In genomic region chr11:103733889-103734288, GRCh38 we compare ENCODE assay signal across 24 cellular contexts.
"Had no signal": no experiment of that assay in that cellular context is flagged by ENCODE, and none has a peak within 500 bp of the region (broad histone marks: within the 10 kb centered on the region; RNA-seq: fewer than 3 reads in every experiment).

No MANE protein-coding gene starts in this region.

- H3K9me3 Mint-ChIP-seq: dendritic cell treated with granulocyte-macrophage colony-stimulating factor and Interleukin-4, amounts not matched to agents 40 ng/mL and 50 ng/mL, for 4 days; effector memory CD8-positive, alpha-beta T cell; endodermal cell had no signal

- H3K4me3 Mint-ChIP-seq: dendritic cell treated with granulocyte-macrophage colony-stimulating factor and Interleukin-4, amounts not matched to agents 40 ng/mL and 50 ng/mL, for 4 days; effector memory CD8-positive, alpha-beta T cell; endodermal cell had no signal

- DNase-seq: colonic mucosa; cortex of kidney; dermis blood vessel endothelial cell; effector CD4-positive, alpha-beta T cell; effector CD8-positive, alpha-beta T cell; effector memory CD4-positive, alpha-beta T cell; effector memory CD8-positive, alpha-beta T cell; endodermal cell; erythroblast; esophagus squamous epithelium; foreskin fibroblast; foreskin keratinocyte; foreskin melanocyte; gastrocnemius medialis; glutamatergic neuron; head of caudate nucleus; heart left ventricle; heart right ventricle had no signal

- H3K27ac Mint-ChIP-seq: dendritic cell treated with granulocyte-macrophage colony-stimulating factor and Interleukin-4, amounts not matched to agents 40 ng/mL and 50 ng/mL, for 4 days; effector memory CD8-positive, alpha-beta T cell; endodermal cell had no signal

- H3K9me3 ChIP-seq: colonic mucosa, esophagus muscularis mucosa, esophagus squamous epithelium, gastrocnemius medialis, gastroesophageal sphincter, heart left ventricle, heart right ventricle had no signal

- H3K36me3 ChIP-seq: colonic mucosa, esophagus muscularis mucosa, esophagus squamous epithelium, gastrocnemius medialis, gastroesophageal sphincter, heart left ventricle, heart right ventricle had no signal

- H3K27me3 ChIP-seq: colonic mucosa, esophagus muscularis mucosa, esophagus squamous epithelium, foreskin keratinocyte, gastrocnemius medialis, gastroesophageal sphincter, heart left ventricle, heart right ventricle had no signal

- H3K4me1 ChIP-seq: colonic mucosa, esophagus squamous epithelium, foreskin keratinocyte, gastrocnemius medialis had no signal

- H3K27me3 Mint-ChIP-seq: dendritic cell treated with granulocyte-macrophage colony-stimulating factor and Interleukin-4, amounts not matched to agents 40 ng/mL and 50 ng/mL, for 4 days; effector memory CD8-positive, alpha-beta T cell had no signal

- ATAC-seq: esophagus mucosa, foreskin keratinocyte, gastrocnemius medialis, gastroesophageal sphincter, heart left ventricle, heart right ventricle had no signal

- H3K27ac ChIP-seq: colonic mucosa, coronary artery, epithelial cell of prostate, esophagus muscularis mucosa, esophagus squamous epithelium, foreskin keratinocyte, gastrocnemius medialis, gastroesophageal sphincter, heart right ventricle had no signal

- H3K4me3 ChIP-seq: colonic mucosa, coronary artery, esophagus muscularis mucosa, esophagus squamous epithelium, gastrocnemius medialis, gastroesophageal sphincter, heart left ventricle, heart right ventricle had no signal
